1 cellular context compared by ENCODE assay signal in genomic region chr7:15503603-15504280, GRCh38.
TF ChIP-seq lines count a peak whose summit lies in the region.

No MANE protein-coding gene starts in this region.

TF ChIP-seq in SK-N-SH, 30 proteins besides CTCF, POLR2A, EP300 and RAD21 (continued from another document):
- TF ChIP-seq, protein P1, sequence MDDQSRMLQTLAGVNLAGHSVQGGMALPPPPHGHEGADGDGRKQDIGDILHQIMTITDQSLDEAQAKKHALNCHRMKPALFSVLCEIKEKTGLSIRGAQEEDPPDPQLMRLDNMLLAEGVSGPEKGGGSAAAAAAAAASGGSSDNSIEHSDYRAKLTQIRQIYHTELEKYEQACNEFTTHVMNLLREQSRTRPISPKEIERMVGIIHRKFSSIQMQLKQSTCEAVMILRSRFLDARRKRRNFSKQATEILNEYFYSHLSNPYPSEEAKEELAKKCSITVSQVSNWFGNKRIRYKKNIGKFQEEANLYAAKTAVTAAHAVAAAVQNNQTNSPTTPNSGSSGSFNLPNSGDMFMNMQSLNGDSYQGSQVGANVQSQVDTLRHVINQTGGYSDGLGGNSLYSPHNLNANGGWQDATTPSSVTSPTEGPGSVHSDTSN (IDR thresholded peaks at IDR 0.05): no peak
- TF ChIP-seq FOSL2 (IDR thresholded peaks at IDR 0.05; ENCODE audit: borderline replicate concordance, low read depth): no peak
- no peak for TF ChIP-seq YY1 (IDR thresholded peaks at IDR 0.05; ENCODE audit: low read depth)
- TF ChIP-seq TEAD4 (IDR thresholded peaks at IDR 0.05; ENCODE audit: borderline replicate concordance, insufficient read depth): no peak
- TF ChIP-seq SIN3A (IDR thresholded peaks at IDR 0.05; ENCODE audit: borderline replicate concordance, low read depth, low read length): no peak
- no peak for TF ChIP-seq MAX (IDR thresholded peaks at IDR 0.05; ENCODE audit: low read depth)
- no peak for TF ChIP-seq RCOR1 (IDR thresholded peaks at IDR 0.05; ENCODE audit: low read length)
- TF ChIP-seq GABPA (IDR thresholded peaks at IDR 0.05; ENCODE audit: low read depth): no peak
- no peak for TF ChIP-seq POLR2AphosphoS5 (IDR thresholded peaks at IDR 0.05; ENCODE audit: low read depth, low read length)
- TF ChIP-seq MXI1 (IDR thresholded peaks at IDR 0.05; ENCODE audit: low read depth, low read length): no peak
- no peak for TF ChIP-seq USF2 (IDR thresholded peaks at IDR 0.05; ENCODE audit: borderline replicate concordance, low read depth, low read length)
- no peak; the same call in 1 of the 2 replicates for TF ChIP-seq JUND (IDR thresholded peaks at IDR 0.05)
- TF ChIP-seq ELF1 (IDR thresholded peaks at IDR 0.05): no peak
- no peak for TF ChIP-seq FOXJ3 (CRISPR knock-in tag; IDR thresholded peaks at IDR 0.05)
